Comparison of ENCODE assay signal across 8 cellular contexts in the genomic region with DNA sequence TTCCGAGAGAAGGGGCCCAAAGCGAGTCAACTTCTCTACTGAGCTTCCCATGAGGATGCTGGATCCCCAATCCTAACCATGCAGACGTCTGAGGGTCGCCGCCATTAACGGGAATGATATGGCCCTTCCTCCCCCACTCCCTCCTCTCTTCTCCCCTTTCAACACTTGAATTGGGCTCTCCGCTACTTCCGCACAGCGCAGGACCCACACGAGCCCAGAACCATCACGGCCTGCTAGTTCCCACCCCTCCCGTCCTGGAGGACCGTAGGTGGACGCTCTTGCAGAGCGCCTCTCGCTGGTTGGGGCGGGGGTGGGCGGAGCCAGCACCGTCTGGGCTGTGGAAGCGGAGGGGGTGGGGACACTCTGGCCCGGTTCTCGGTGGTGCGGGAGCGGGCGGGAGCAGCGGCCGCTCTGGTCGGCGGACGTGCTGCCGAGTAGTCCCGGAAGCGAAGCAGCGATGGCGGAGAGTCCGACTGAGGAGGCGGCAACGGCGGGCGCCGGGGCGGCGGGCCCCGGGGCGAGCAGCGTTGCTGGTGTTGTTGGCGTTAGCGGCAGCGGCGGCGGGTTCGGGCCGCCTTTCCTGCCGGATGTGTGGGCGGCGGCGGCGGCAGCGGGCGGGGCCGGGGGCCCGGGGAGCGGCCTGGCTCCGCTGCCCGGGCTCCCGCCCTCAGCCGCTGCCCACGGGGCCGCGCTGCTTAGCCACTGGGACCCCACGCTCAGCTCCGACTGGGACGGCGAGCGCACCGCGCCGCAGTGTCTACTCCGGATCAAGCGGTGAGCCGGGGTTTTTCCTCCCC. TPM values are rescaled to one million over a fixed set of nuclear protein-coding genes. Genes with fewer than 3 reads are reported as not detected.
DNase-seq lines count a peak whose midpoint lies in the region; ATAC-seq and TF ChIP-seq lines count a peak whose summit lies in the region.

A gene (plus strand): TSS at position 361 of the 797 bp plus-strand sequence. CDS start 97 bp downstream, at position 458.

- no peaks in the 10 kb centered on the region for H3K9me3 ChIP-seq in RWPE2 (ENCODE audit: severe bottlenecking)

- peak within 1 kb of the TSS; percentile 99 for H3K27ac Mint-ChIP-seq in nephron progenitor cell
- peak within 1 kb of the TSS; percentile 99 to 100 for H3K27ac Mint-ChIP-seq in stimulated activated naive CD8-positive, alpha-beta T cell treated with anti-CD3 and anti-CD28 coated beads, Interleukin-15, amount 100 ng/mL, for 72 hours

- H3K36me3 Mint-ChIP-seq in nephron progenitor cell (ENCODE audit: low read depth) = peaks cover 23% of the 10 kb centered on the region

- peaks cover 53% of the 10 kb centered on the region for H3K4me1 Mint-ChIP-seq in nephron progenitor cell
- H3K4me1 Mint-ChIP-seq in stimulated activated naive CD8-positive, alpha-beta T cell treated with anti-CD3 and anti-CD28 coated beads, Interleukin-15, amount 100 ng/mL, for 72 hours = peaks cover 55% of the 10 kb centered on the region

- peaks cover 17% of the 10 kb centered on the region for H3K4me1 ChIP-seq in RWPE2 (ENCODE audit: insufficient read depth, poor library complexity, severe bottlenecking)

- H3K27me3 ChIP-seq in RWPE2 (ENCODE audit: insufficient read depth, poor library complexity, severe bottlenecking) = no peaks in the 10 kb centered on the region

- peak; percentile 89 for ATAC-seq in RWPE2 (ENCODE audit: low read depth)
- peak; percentile 89 for ATAC-seq in stimulated activated naive CD8-positive, alpha-beta T cell treated with anti-CD3 and anti-CD28 coated beads, Interleukin-15, amount 100 ng/mL, for 72 hours

- TF ChIP-seq CTCF in RWPE2 (IDR thresholded peaks at IDR 0.05; ENCODE audit: poor library complexity, severe bottlenecking) (peak; percentile 47), fibroblast of the aortic adventitia (IDR thresholded peaks at IDR 0.05; ENCODE audit: insufficient read depth, low read length) (no peak), nephron progenitor cell (IDR thresholded peaks at IDR 0.05) (no peak)

- no peaks in the 10 kb centered on the region for H3K27me3 Mint-ChIP-seq in nephron progenitor cell (ENCODE audit: low read depth, poor library complexity)
- H3K27me3 Mint-ChIP-seq in stimulated activated naive CD8-positive, alpha-beta T cell treated with anti-CD3 and anti-CD28 coated beads, Interleukin-15, amount 100 ng/mL, for 72 hours = no peaks in the 10 kb centered on the region

- H3K9me3 Mint-ChIP-seq in nephron progenitor cell = no peaks in the 10 kb centered on the region
- no peaks in the 10 kb centered on the region for H3K9me3 Mint-ChIP-seq in stimulated activated naive CD8-positive, alpha-beta T cell treated with anti-CD3 and anti-CD28 coated beads, Interleukin-15, amount 100 ng/mL, for 72 hours

- H3K4me3 Mint-ChIP-seq in nephron progenitor cell = peak within 1 kb of the TSS; percentile 96
- peak within 1 kb of the TSS; percentile 91 to 98 for H3K4me3 Mint-ChIP-seq in stimulated activated naive CD8-positive, alpha-beta T cell treated with anti-CD3 and anti-CD28 coated beads, Interleukin-15, amount 100 ng/mL, for 72 hours

- peak within 1 kb of the TSS; percentile 69 for H3K4me3 ChIP-seq in RWPE2 (ENCODE audit: severe bottlenecking)
- H3K4me3 ChIP-seq in fibroblast of the aortic adventitia (ENCODE audit: low read depth, low read length) = peak within 1 kb of the TSS; percentile 86

- peaks cover 37% of the 10 kb centered on the region for H3K36me3 ChIP-seq in RWPE2 (ENCODE audit: low read depth)

- DNase-seq in ELR (ENCODE audit: low read depth) = peak; percentile 97
- peak; percentile 96 for DNase-seq in H4 (ENCODE audit: low spot score)
- DNase-seq in LoVo (ENCODE audit: low spot score) = peak; percentile 85
- DNase-seq in RWPE2 (ENCODE audit: low spot score) = peak; percentile 94
- DNase-seq in activated T-helper 9 cell treated with anti-CD3 and anti-CD28 coated beads, Interleukin-2, amount 50 U/mL, for 16 hours (ENCODE audit: low read depth) = peak; percentile 86
- peak; percentile 95 for DNase-seq in fibroblast of the aortic adventitia (ENCODE audit: low read depth)
- DNase-seq in nephron progenitor cell = peak; percentile 91
- peak; percentile 88 to 89 for DNase-seq in stimulated activated naive CD8-positive, alpha-beta T cell treated with anti-CD3 and anti-CD28 coated beads, Interleukin-15, amount 100 ng/mL, for 72 hours

- H3K27ac ChIP-seq in RWPE2 (ENCODE audit: poor library complexity, severe bottlenecking) = peak within 1 kb of the TSS; percentile 86

RNA-seq across cellular contexts. Expression of the gene that starts here (rescaled TPM):
- total RNA-seq in H4 (2014; rRNA removed; shearing (Covaris generic)) = 48.2 and 60.8 TPM in 2 replicates
- total RNA-seq in fibroblast of the aortic adventitia (ENCODE audit: low replicate concordance) = 82.4 and 103 TPM in 2 replicates

Comparison
In these comparisons a context has a peak if more than half of its experiments do, and no peak if none do; other contexts are left out.
1. Peak in every context shown above with its lines: DNase-seq, ATAC-seq, H3K4me3 ChIP-seq and H3K27ac ChIP-seq.